In the genomic region with DNA sequence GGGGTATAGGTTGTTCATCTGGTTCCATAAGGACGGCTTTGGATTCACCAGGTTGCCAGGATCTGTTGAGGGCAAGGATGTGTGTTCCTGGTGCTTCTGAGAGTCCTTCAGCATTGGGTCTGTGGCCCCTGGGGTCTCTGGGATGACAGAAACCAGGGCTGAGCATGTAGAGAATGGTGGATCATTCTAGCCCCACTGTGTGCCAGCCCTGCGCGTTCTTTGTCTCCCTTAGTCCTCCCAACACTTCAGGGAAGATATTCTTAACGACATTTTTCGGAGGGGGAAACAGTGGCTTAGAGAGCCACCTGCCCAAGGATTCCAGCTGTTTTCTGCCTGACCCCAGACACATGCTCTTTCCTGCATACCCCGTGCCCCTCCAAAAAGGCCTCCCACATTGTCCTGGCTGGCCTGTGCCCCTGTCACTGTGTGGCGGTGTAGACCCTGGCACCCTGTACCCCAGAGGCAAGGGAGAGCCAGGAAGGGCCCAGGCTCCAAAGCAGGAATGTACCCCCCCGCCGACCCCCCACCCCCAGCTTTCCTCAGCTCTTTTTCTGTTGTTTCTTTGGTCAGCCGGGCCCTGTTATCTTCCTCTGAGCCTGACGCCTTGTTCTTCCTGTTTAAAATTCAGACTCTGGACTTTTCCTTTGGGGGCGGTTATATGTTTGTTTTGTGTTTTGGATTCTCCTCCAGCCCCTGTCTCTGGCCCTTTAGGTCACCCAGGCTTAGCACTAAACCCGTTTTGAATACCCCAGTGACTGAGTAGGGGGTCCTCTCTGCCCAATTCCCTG, we compare ENCODE assay signal across 17 cellular contexts. TPM values are rescaled to one million over a fixed set of nuclear protein-coding genes. Genes with fewer than 3 reads are reported as not detected.
DNase-seq lines count a peak whose midpoint lies in the region; ATAC-seq, FAIRE-seq and TF ChIP-seq lines count a peak whose summit lies in the region.
"Had no signal": no experiment of that assay in that cellular context is flagged by ENCODE, and none has a peak within 500 bp of the region (broad histone marks: within the 10 kb centered on the region; RNA-seq: fewer than 3 reads in every experiment).

No MANE protein-coding gene starts in this region.

- peak overlapping the region; percentile 32 to 82; a peak in 2 of 4 replicates for H3K9ac ChIP-seq in K562 (ENCODE audit: insufficient read depth in 1 of 2, low read depth in 2 of 2, low read length in 2 of 2)

- no TSS peak for BruUV-seq in K562 (replicated peaks; lab: Mats Ljungman, UMichigan)

- no peak for TF ChIP-seq RAD21 in K562 (CRISPR knock-in tag; conservative IDR thresholded peaks at IDR 0.05 in 1 of 2, IDR thresholded peaks at IDR 0.05 in 1 of 2)

- no peak overlapping the region for H3K27ac ChIP-seq in GM23338 (ENCODE audit: low read depth)
- H3K27ac ChIP-seq in K562 (ENCODE audit: extremely low read depth, low read depth, low read length) = peak overlapping the region; percentile 33; the same call in 2 of the 3 replicates
- H3K27ac ChIP-seq in osteoblast (ENCODE audit: low read depth, low read length) = peak overlapping the region; percentile 90

- H3K4me3 ChIP-seq in GM23338 (no peak overlapping the region), K562 (no peak overlapping the region), osteoblast (ENCODE audit: insufficient read depth, low read length) (peak overlapping the region; percentile 36)
- H3K4me3 ChIP-seq: gastrocnemius medialis, Peyer's patch, prostate gland had no signal

- no peaks in the 10 kb centered on the region for H3K79me2 ChIP-seq in GM23338 (replicated peaks; ENCODE audit: insufficient read depth)
- H3K79me2 ChIP-seq in K562 (ENCODE audit: control insufficient read depth, insufficient read depth, low read length) = peaks cover 59% of the 10 kb centered on the region
- H3K79me2 ChIP-seq in osteoblast (ENCODE audit: insufficient read depth, low read length) = no peaks in the 10 kb centered on the region

- H3K27me3 ChIP-seq in GM23338 (ENCODE audit: insufficient read depth) (no peaks in the 10 kb centered on the region), K562 (ENCODE audit: control insufficient read depth in 2 of 2, insufficient read depth in 2 of 2, low read length in 2 of 2) (no peaks in the 10 kb centered on the region), osteoblast (ENCODE audit: insufficient read depth, low read length) (no peaks in the 10 kb centered on the region)
- H3K27me3 ChIP-seq: gastrocnemius medialis, Peyer's patch had no signal

- H3K4me3 Mint-ChIP-seq in GM23338 = no peak overlapping the region
- no peak overlapping the region for H3K4me3 Mint-ChIP-seq in activated CD8-positive, alpha-beta memory T cell treated with anti-CD3 and anti-CD28 coated beads, Interleukin-2, amount 10 ng/mL, durations not matched to agents 7 days and 5 days

- CTCF ChIA-PET in K562 (lab: Yijun Ruan, JAX; ENCODE audit: low intra/inter-chr PET ratio) = no interaction called here
- CTCF ChIA-PET in activated CD8-positive, alpha-beta memory T cell treated with anti-CD3 and anti-CD28 coated beads, Interleukin-2, amount 10 ng/mL, durations not matched to agents 7 days and 5 days (lab: Charles Lee) = no interaction called here

- H3K9me2 ChIP-seq in GM23338 (ENCODE audit: insufficient read depth) = no peaks in the 10 kb centered on the region

- H2AFZ ChIP-seq in GM23338 = peak overlapping the region; percentile 81
- H2AFZ ChIP-seq in K562 (ENCODE audit: low read depth, low read length) = no peak overlapping the region
- peak overlapping the region; percentile 89 for H2AFZ ChIP-seq in osteoblast (ENCODE audit: low read length)

- intact Hi-C loops in K562 (cut with micrococcal nuclease) = no loop called here

- TF ChIP-seq POLR2A in K562 (conservative IDR thresholded peaks at IDR 0.05) = no peak

- no peaks in the 10 kb centered on the region for H4K20me1 ChIP-seq in GM23338 (replicated peaks; ENCODE audit: insufficient read depth)
- H4K20me1 ChIP-seq in K562 (replicated peaks; ENCODE audit: control insufficient read depth, insufficient read depth, low read length) = peaks cover 10% of the 10 kb centered on the region; the same call in 1 of the 2 replicates
- H4K20me1 ChIP-seq in osteoblast (ENCODE audit: insufficient read depth, low read length) = no peaks in the 10 kb centered on the region

- H3F3A ChIP-seq in GM23338 (replicated peaks; ENCODE audit: low read depth) = no peaks in the 10 kb centered on the region

- no peak for ATAC-seq in GM23338
- peak; percentile 17; the same call in 2 of the 3 replicates for ATAC-seq in K562
- ATAC-seq in HG03520 (IDR thresholded peaks at IDR 0.05; ENCODE audit: unreplicated experiment) = no peak
- ATAC-seq in activated CD8-positive, alpha-beta memory T cell treated with anti-CD3 and anti-CD28 coated beads, Interleukin-2, amount 10 ng/mL, durations not matched to agents 7 days and 5 days = no peak
- no peak for ATAC-seq in HG03342 (IDR thresholded peaks at IDR 0.05; ENCODE audit: unreplicated experiment)
- ATAC-seq: gastrocnemius medialis had no signal

- no peaks in the 10 kb centered on the region for H3K9me3 ChIP-seq in K562 (replicated peaks; ENCODE audit: control insufficient read depth, insufficient read depth, low read depth, low read length)
- no peaks in the 10 kb centered on the region for H3K9me3 ChIP-seq in osteoblast (ENCODE audit: low read depth, low read length)
- H3K9me3 ChIP-seq: gastrocnemius medialis, Peyer's patch, prostate gland had no signal

- no peak for DNase-seq in GM23338 (ENCODE audit: low spot score)
- no peak for DNase-seq in K562 (ENCODE audit: extremely low read depth in 1 of 4, low spot score in 3 of 4)
- peak; percentile 15 for DNase-seq in iris pigment epithelial cell (ENCODE audit: low read depth)
- peak; percentile 49 for DNase-seq in osteoblast (ENCODE audit: insufficient read length, low spot score, missing footprints)
- DNase-seq in activated CD8-positive, alpha-beta memory T cell treated with anti-CD3 and anti-CD28 coated beads, Interleukin-2, amount 10 ng/mL, durations not matched to agents 7 days and 5 days = no peak
- DNase-seq in NCI-H446 treated with DMSO at 0.1 percent for 48 hours (lab: John Stamatoyannopoulos, UW) = no peak
- DNase-seq: activated naive CD4-positive, alpha-beta T cell treated with Interleukin-2 at 50 U/mL for 16 hours; COR-L47; gastrocnemius medialis; NCI-H187; NCI-H524; Peyer's patch had no signal

- in situ Hi-C loops in K562 (cut with MboI) = no loop called here

- H3K4me1 Mint-ChIP-seq in GM23338 = peaks cover 15% of the 10 kb centered on the region; the same call in 2 of the 3 replicates
- no peaks in the 10 kb centered on the region for H3K4me1 Mint-ChIP-seq in activated CD8-positive, alpha-beta memory T cell treated with anti-CD3 and anti-CD28 coated beads, Interleukin-2, amount 10 ng/mL, durations not matched to agents 7 days and 5 days

- FAIRE-seq in K562 (lab: Jason Lieb, UNC) = no peak
- FAIRE-seq: endometrium, GM12891 had no signal

- POLR2A ChIA-PET in K562 (lab: Yijun Ruan, JAX) = interaction anchor here (0.5 to 0.8 kb wide), 3 partner anchors 10 to 1068 kb away, joined by 3 read pairs; no protein-coding TSS in a partner anchor

- TF ChIP-seq CTCF in GM23338 (conservative IDR thresholded peaks at IDR 0.05; ENCODE audit: low read depth in 2 of 2) (no peak), K562 (IDR thresholded peaks at IDR 0.05 in 2 of 3, conservative IDR thresholded peaks at IDR 0.05 in 1 of 3; ENCODE audit: insufficient read depth in 2 of 3, low read depth in 1 of 3, low read length in 3 of 3) (no peak), osteoblast (IDR thresholded peaks at IDR 0.05; ENCODE audit: extremely low read depth, low read depth, low read length) (no peak)

- H3K27ac Mint-ChIP-seq in GM23338 = no peak overlapping the region
- no peak overlapping the region for H3K27ac Mint-ChIP-seq in activated CD8-positive, alpha-beta memory T cell treated with anti-CD3 and anti-CD28 coated beads, Interleukin-2, amount 10 ng/mL, durations not matched to agents 7 days and 5 days

- no peaks in the 10 kb centered on the region for H3K36me3 Mint-ChIP-seq in GM23338 (ENCODE audit: low read depth)
- no peaks in the 10 kb centered on the region for H3K36me3 Mint-ChIP-seq in activated CD8-positive, alpha-beta memory T cell treated with anti-CD3 and anti-CD28 coated beads, Interleukin-2, amount 10 ng/mL, durations not matched to agents 7 days and 5 days

- no peaks in the 10 kb centered on the region for H3K9me1 ChIP-seq in K562 (ENCODE audit: control insufficient read depth, insufficient read depth, low read length)

- TF ChIP-seq EP300 in K562 (IDR thresholded peaks at IDR 0.05; ENCODE audit: low read length) = no peak

- H3K27me3 Mint-ChIP-seq in GM23338 (ENCODE audit: insufficient read depth, low read depth, poor library complexity) = peaks cover 8% of the 10 kb centered on the region
- H3K27me3 Mint-ChIP-seq in activated CD8-positive, alpha-beta memory T cell treated with anti-CD3 and anti-CD28 coated beads, Interleukin-2, amount 10 ng/mL, durations not matched to agents 7 days and 5 days = no peaks in the 10 kb centered on the region

- H3K36me3 ChIP-seq in GM23338 (ENCODE audit: insufficient read depth) (no peaks in the 10 kb centered on the region), K562 (ENCODE audit: control insufficient read depth, insufficient read depth, low read length) (peaks cover 73% of the 10 kb centered on the region), osteoblast (ENCODE audit: insufficient read depth, low read length) (no peaks in the 10 kb centered on the region)
- H3K36me3 ChIP-seq: gastrocnemius medialis, Peyer's patch, prostate gland had no signal

- no peaks in the 10 kb centered on the region for H3K9me3 Mint-ChIP-seq in GM23338
- no peaks in the 10 kb centered on the region for H3K9me3 Mint-ChIP-seq in activated CD8-positive, alpha-beta memory T cell treated with anti-CD3 and anti-CD28 coated beads, Interleukin-2, amount 10 ng/mL, durations not matched to agents 7 days and 5 days (ENCODE audit: low read depth)

- H3K4me1 ChIP-seq in GM23338 (ENCODE audit: insufficient read depth) = 0 out of 2 replicates have a peak, but pooled peaks cover under 1% of the 10 kb centered on the region
- peaks cover 21 to 22% of the 10 kb centered on the region in 2 experiments for H3K4me1 ChIP-seq in K562 (replicated peaks in 1 of 2; ENCODE audit: control insufficient read depth in 2 of 2, insufficient read depth in 2 of 2, low read length in 2 of 2)
- H3K4me1 ChIP-seq in osteoblast (ENCODE audit: insufficient read depth, low read length) = peaks cover 36% of the 10 kb centered on the region
- H3K4me1 ChIP-seq: gastrocnemius medialis had no signal

- H3K4me2 ChIP-seq in GM23338 = no peak overlapping the region
- H3K4me2 ChIP-seq in K562 (ENCODE audit: insufficient read depth, low read length) = no peak overlapping the region
- peak overlapping the region; percentile 62 for H3K4me2 ChIP-seq in osteoblast (ENCODE audit: insufficient read depth, low read length)

- WGBS in K562 (ENCODE audit: insufficient coverage, low coverage, missing lambda C conversion rate) = 44% methylated on average over 13 of the region's 13 CpGs

RNA-seq across cellular contexts. Expression of a gene that starts 57.8 kb away (rescaled TPM):
- total RNA-seq in GM23338 (2014; rRNA removed; shearing (Covaris generic)) = 11.9 and 15.7 TPM in 2 replicates
- polyA plus RNA-seq in GM23338 (2016; fragmentation: Nextera tagmentation; extraction: Ambion mirVana) (1.6 and 2.1 TPM in 2 replicates), K562 (2011; rRNA removed) (5.3 and 9.2 TPM in 2 replicates), K562 (2014; fragmentation: Illumina TruSeq; extraction: Trizol) (1.1 and 1.4 TPM in 2 replicates), K562 (2014; fragmentation: Nextera tagmentation; extraction: Ambion mirVana) (under 1 TPM; 0.10 to 0.13 TPM), K562 (2014; rRNA removed) (4.6 and 6.9 TPM in 2 replicates)
- total RNA-seq in K562 (2011; cell fraction: chromatin; rRNA removed; ENCODE audit: low replicate concordance) = 54.6 and 73.2 TPM in 2 replicates
- total RNA-seq in K562 (2011; cell fraction: nucleolus; rRNA removed) = 34.3 and 36.4 TPM in 2 replicates
- total RNA-seq in K562 (2011; cell fraction: nucleoplasm; rRNA removed) = 49.6 and 69.7 TPM in 2 replicates
- total RNA-seq in K562 (2014; rRNA removed) (11.3 and 14.5 TPM in 2 replicates), K562 (2014; rRNA removed; fragmentation: Illumina TruSeq; extraction: Trizol) (1.7 and 2.5 TPM in 2 replicates), K562 (2015; rRNA removed; fragmentation: Illumina TruSeq; extraction: Trizol) (3.7 and 4.1 TPM in 2 replicates), K562 (2021) (14.2 and 15.5 TPM in 2 replicates), osteoblast (28.9 and 31.8 TPM in 2 replicates)
- polyA plus RNA-seq in K562 (2011; cell fraction: cytosol; rRNA removed) = 4.6 and 10.2 TPM in 2 replicates
- polyA plus RNA-seq in K562 (2011; cell fraction: nucleus; rRNA removed) = 10.8 and 14.0 TPM in 2 replicates
- 7.4 and 21.2 TPM in 2 replicates for polyA plus RNA-seq in K562 (2012)
- 7.7 and 9.1 TPM in 2 replicates for polyA minus RNA-seq in K562 (2011; rRNA and poly(A)+ RNA removed)
- polyA minus RNA-seq in K562 (2011; cell fraction: cytosol; rRNA and poly(A)+ RNA removed) = 12.8 and 25.8 TPM in 2 replicates
- 13.9 and 32.1 TPM in 2 replicates for polyA minus RNA-seq in K562 (2011; cell fraction: nucleus; rRNA and poly(A)+ RNA removed)
- total RNA-seq in activated CD8-positive, alpha-beta memory T cell treated with anti-CD3 and anti-CD28 coated beads, Interleukin-2, amount 10 ng/mL, durations not matched to agents 7 days and 5 days = under 1 TPM; 0.14 to 0.29 TPM

Comparison
In these comparisons a context has a peak if more than half of its experiments do, and no peak if none do; other contexts are left out.
1. DNase-seq: peak in iris pigment epithelial cell (single experiment) and osteoblast (single experiment); none in GM23338 (single experiment), K562 (0 of 4), activated CD8-positive, alpha-beta memory T cell treated with anti-CD3 and anti-CD28 coated beads, Interleukin-2, amount 10 ng/mL, durations not matched to agents 7 days and 5 days (single experiment) and NCI-H446 treated with DMSO at 0.1 percent for 48 hours (single experiment).